1 cellular context compared by ENCODE assay signal in the genomic region with DNA sequence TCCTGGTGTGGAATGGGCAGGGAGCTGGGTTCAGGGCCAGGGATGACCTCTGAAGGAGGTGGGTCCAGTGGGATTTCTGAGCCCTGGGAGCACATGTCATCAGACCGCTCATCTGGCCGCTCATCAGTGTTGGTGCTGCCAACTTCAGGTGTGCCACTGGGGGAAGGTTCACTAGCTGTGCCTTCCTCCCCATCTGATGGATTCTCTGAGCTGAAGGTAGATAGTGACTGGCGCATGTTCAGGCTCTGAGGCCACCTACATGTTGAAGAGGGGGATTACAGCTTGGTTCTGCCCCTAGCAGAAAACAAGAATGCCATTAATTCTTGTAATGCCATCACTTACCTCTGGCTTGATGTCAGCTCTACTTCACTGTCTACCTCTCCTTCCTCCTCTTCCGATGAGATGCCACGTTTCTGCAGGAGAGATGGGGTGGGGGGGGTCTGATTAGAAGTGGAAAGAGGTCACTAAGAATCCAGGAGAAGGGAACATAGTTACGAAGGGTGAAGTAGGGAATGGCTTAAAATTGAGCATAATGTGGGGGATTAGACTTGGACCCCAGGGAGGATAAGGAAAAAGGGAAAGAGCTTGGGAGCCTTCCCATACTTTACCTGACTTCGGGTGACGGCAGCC.
TF ChIP-seq lines count a peak whose summit lies in the region.

No MANE protein-coding gene starts in this region.

TF ChIP-seq in endothelial cell of umbilical vein, 7 proteins besides CTCF, POLR2A, EP300 and RAD21:
- no peak for TF ChIP-seq POLR2AphosphoS5 (IDR thresholded peaks at IDR 0.05; ENCODE audit: insufficient read depth, low read depth, low read length)
